Comparison of ENCODE assay signal across 8 cellular contexts in genomic region chr7:24757799-24758275, GRCh38. TPM values are rescaled to one million over a fixed set of nuclear protein-coding genes. Genes with fewer than 3 reads are reported as not detected.
DNase-seq lines count a peak whose midpoint lies in the region; ATAC-seq and TF ChIP-seq lines count a peak whose summit lies in the region.

No MANE protein-coding gene starts in this region.

- CTCF ChIA-PET in HEK293 (lab: Yijun Ruan, JAX): interaction anchor here (0.6 to 1.2 kb wide), 3 partner anchors 55 to 341 kb away, joined by 3 to 6 read pairs (median 4); no protein-coding TSS in a partner anchor

- H3K27me3 Mint-ChIP-seq in naive B cell: peaks cover 32 to 57% (median 57%) of the 10 kb centered on the region in 3 donors

- H3K4me3 ChIP-seq in HEK293 (ENCODE audit: low read depth, low read length): peak overlapping the region; percentile 62

- H3K27ac ChIP-seq in HEK293 (ENCODE audit: extremely low read depth, low read depth, low read length): peak overlapping the region; percentile 50; the same call in 1 of the 2 replicates
- H3K27ac ChIP-seq in epithelial cell of prostate: peak overlapping the region; percentile 100

- peak in 1 of 2 donors; percentile 11 for ATAC-seq in naive B cell (ENCODE audit: low read depth in 2 of 2)

- DNase-seq in ELR (ENCODE audit: low read depth): peak; percentile 78
- DNase-seq in RPMI7951 (ENCODE audit: low read depth): peak; percentile 79
- no peak for DNase-seq in epithelial cell of prostate (ENCODE audit: low read depth, low spot score)
- no peak for DNase-seq in naive B cell
- DNase-seq in SHP77 (lab: John Stamatoyannopoulos, UW): no peak
- no peak for DNase-seq in NOMO-1 (lab: John Stamatoyannopoulos, UW; ENCODE audit: unreplicated experiment in 2 of 2)
- no peak for DNase-seq in iPS-NIHi7 (ENCODE audit: extremely low spot score)

- no peaks in the 10 kb centered on the region for H3K36me3 Mint-ChIP-seq in naive B cell

- H3K4me1 ChIP-seq in HEK293 (ENCODE audit: control insufficient read depth, insufficient read depth, low read length): no peaks in the 10 kb centered on the region

- H3K9me3 ChIP-seq in HEK293 (ENCODE audit: control insufficient read depth, insufficient read depth, low read depth, low read length): no peaks in the 10 kb centered on the region

- TF ChIP-seq CTCF in HEK293 (tag by site-specific recombination; IDR thresholded peaks at IDR 0.05): no peak

- H3K27ac Mint-ChIP-seq in naive B cell: peak overlapping the region in 1 of 6 donors; percentile 23

- POLR2A ChIA-PET in HEK293 (lab: Yijun Ruan, JAX): interaction anchor here (0.6 to 3.0 kb wide), 2 partner anchors 26 to 367 kb away, joined by 4 to 11 read pairs; partner anchors contain the start of gene CYCS

- H3K4me3 Mint-ChIP-seq in naive B cell: peak overlapping the region; percentile 71 to 89 (median 78)

- H3K4me1 Mint-ChIP-seq in naive B cell: peaks cover 19 to 23% (median 21%) of the 10 kb centered on the region in 3 donors

- peaks cover 0 to 7% (median 0%) of the 10 kb centered on the region in 7 donors for H3K9me3 Mint-ChIP-seq in naive B cell

- no peaks in the 10 kb centered on the region for H3K36me3 ChIP-seq in HEK293 (ENCODE audit: control insufficient read depth in 2 of 2, insufficient read depth in 1 of 2, low read length in 2 of 2)

TF ChIP-seq in HEK293, 187 proteins besides CTCF, POLR2A, EP300 and RAD21 (continues in another document):
- no peak for TF ChIP-seq ZNF449 (tag by site-specific recombination; IDR thresholded peaks at IDR 0.05)
- TF ChIP-seq ZNF664 (tag by site-specific recombination; IDR thresholded peaks at IDR 0.05): no peak
- no peak for TF ChIP-seq ZNF280D (tag by site-specific recombination; IDR thresholded peaks at IDR 0.05)
- no peak for TF ChIP-seq ZBTB17 (tag by site-specific recombination; IDR thresholded peaks at IDR 0.05)
- TF ChIP-seq ZNF677 (tag by site-specific recombination; IDR thresholded peaks at IDR 0.05): no peak
- no peak for TF ChIP-seq ZIC2 (tag by site-specific recombination; IDR thresholded peaks at IDR 0.05)
- TF ChIP-seq, protein P1, sequence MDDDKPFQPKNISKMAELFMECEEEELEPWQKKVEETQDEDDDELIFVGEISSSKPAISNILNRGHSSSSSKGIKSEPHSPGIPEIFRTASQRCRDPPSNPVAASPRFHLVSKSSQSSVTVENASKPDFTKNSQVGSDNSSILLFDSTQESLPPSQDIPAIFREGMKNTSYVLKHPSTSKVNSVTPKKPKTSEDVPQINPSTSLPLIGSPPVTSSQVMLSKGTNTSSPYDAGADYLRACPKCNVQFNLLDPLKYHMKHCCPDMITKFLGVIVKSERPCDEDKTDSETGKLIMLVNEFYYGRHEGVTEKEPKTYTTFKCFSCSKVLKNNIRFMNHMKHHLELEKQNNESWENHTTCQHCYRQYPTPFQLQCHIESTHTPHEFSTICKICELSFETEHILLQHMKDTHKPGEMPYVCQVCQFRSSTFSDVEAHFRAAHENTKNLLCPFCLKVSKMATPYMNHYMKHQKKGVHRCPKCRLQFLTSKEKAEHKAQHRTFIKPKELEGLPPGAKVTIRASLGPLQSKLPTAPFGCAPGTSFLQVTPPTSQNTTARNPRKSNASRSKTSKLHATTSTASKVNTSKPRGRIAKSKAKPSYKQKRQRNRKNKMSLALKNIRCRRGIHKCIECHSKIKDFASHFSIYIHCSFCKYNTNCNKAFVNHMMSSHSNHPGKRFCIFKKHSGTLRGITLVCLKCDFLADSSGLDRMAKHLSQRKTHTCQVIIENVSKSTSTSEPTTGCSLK (tag by site-specific recombination; IDR thresholded peaks at IDR 0.05): no peak
- TF ChIP-seq, protein P2, sequence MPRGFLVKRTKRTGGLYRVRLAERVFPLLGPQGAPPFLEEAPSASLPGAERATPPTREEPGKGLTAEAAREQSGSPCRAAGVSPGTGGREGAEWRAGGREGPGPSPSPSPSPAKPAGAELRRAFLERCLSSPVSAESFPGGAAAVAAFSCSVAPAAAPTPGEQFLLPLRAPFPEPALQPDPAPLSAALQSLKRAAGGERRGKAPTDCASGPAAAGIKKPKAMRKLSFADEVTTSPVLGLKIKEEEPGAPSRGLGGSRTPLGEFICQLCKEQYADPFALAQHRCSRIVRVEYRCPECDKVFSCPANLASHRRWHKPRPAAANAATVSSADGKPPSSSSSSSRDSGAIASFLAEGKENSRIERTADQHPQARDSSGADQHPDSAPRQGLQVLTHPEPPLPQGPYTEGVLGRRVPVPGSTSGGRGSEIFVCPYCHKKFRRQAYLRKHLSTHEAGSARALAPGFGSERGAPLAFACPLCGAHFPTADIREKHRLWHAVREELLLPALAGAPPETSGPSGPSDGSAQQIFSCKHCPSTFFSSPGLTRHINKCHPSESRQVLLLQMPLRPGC (tag by site-specific recombination; IDR thresholded peaks at IDR 0.05): no peak
- TF ChIP-seq ZNF266 (tag by site-specific recombination; IDR thresholded peaks at IDR 0.05; ENCODE audit: low read depth): no peak
- TF ChIP-seq ZNF175 (tag by site-specific recombination; IDR thresholded peaks at IDR 0.05): no peak
- TF ChIP-seq ZNF132 (tag by site-specific recombination; IDR thresholded peaks at IDR 0.05; ENCODE audit: borderline replicate concordance): no peak
- no peak for TF ChIP-seq ZNF837 (tag by site-specific recombination; IDR thresholded peaks at IDR 0.05)
- no peak for TF ChIP-seq ZNF518A (tag by site-specific recombination; conservative IDR thresholded peaks at IDR 0.05; ENCODE audit: low read depth)

RNA-seq across cellular contexts. Expression of gene GSDME, which starts 0.6 kb away (rescaled TPM):
- 20.2 and 24.9 TPM in 2 replicates for total RNA-seq in RPMI7951 (2014; rRNA removed; shearing (Covaris generic))
- 10 to 100 TPM in 4 of 6 donors, 1 to 10 TPM in 1, not detected in 1; 8.0 to 22.3 (median 12.9) TPM for polyA plus RNA-seq in naive B cell (ENCODE audit: low read depth in 6 of 6)

Comparison
In these comparisons a context has a peak if more than half of its experiments do, and no peak if none do; other contexts are left out.
1. DNase-seq: peak in ELR (single experiment) and RPMI7951 (single experiment); none in epithelial cell of prostate (single experiment), naive B cell (single experiment), SHP77 (0 of 2), NOMO-1 (0 of 2) and iPS-NIHi7 (single experiment).